In genomic region chr19:12945479-12946091, GRCh38 we compare ENCODE assay signal across 8 cellular contexts. TPM values are rescaled to one million over a fixed set of nuclear protein-coding genes. Genes with fewer than 3 reads are reported as not detected.
A peak's percentile ranks its signal among the peaks of the same experiment; 100 is the strongest.
DNase-seq lines count a peak whose midpoint lies in the region; ATAC-seq lines count a peak whose summit lies in the region.

RAD23A (plus strand) TSS chr19:12945862; CDS start chr19:12945949, 87 bp downstream.

- peak within 1 kb of the TSS; percentile 88 to 96 (median 92) for H3K4me3 Mint-ChIP-seq in IgD-negative memory B cell

- peaks cover 11% of the 10 kb centered on the region for H3K36me3 Mint-ChIP-seq in IgD-negative memory B cell

- H3K9me3 Mint-ChIP-seq in IgD-negative memory B cell: no peaks in the 10 kb centered on the region

- DNase-seq in DMS114 treated with DMSO at 0.1 percent for 48 hours (lab: John Stamatoyannopoulos, UW; ENCODE audit: unreplicated experiment) (peak; percentile 81), OCI-M1 (lab: John Stamatoyannopoulos, UW) (peak; percentile 96), activated T-cell treated with anti-CD3 and anti-CD28 coated beads for 24 hours (ENCODE audit: low read depth) (peak; percentile 98), epidermal melanocyte (ENCODE audit: insufficient read length, low spot score) (peak; percentile 96)
- DNase-seq in stimulated activated CD8-positive, alpha-beta memory T cell treated with anti-CD3 and anti-CD28 coated beads, Interleukin-2, amount 100 ng/mL, for 48 hours (ENCODE audit: low read depth in 2 of 2): peak; percentile 99

- H3K4me1 Mint-ChIP-seq in IgD-negative memory B cell: peaks cover 20 to 34% (median 27%) of the 10 kb centered on the region in 3 donors

- no peaks in the 10 kb centered on the region for H3K9me3 ChIP-seq in mononuclear cell (ENCODE audit: low read depth, low read length)

- no peaks in the 10 kb centered on the region for H3K27me3 Mint-ChIP-seq in IgD-negative memory B cell

- H3K4me3 ChIP-seq in mononuclear cell (ENCODE audit: low read length): peak within 1 kb of the TSS; percentile 70

- no peaks in the 10 kb centered on the region for H3K27me3 ChIP-seq in mononuclear cell (ENCODE audit: insufficient read depth, low read length)

- H3K27ac Mint-ChIP-seq in IgD-negative memory B cell: peak within 1 kb of the TSS; percentile 97 to 99 (median 97)

- peak; percentile 60 for ATAC-seq in GM21529 (IDR thresholded peaks at IDR 0.05; ENCODE audit: unreplicated experiment)

- H3K4me1 ChIP-seq in mononuclear cell (ENCODE audit: insufficient read depth, low read length): peaks cover 58% of the 10 kb centered on the region

RNA-seq across cellular contexts. Expression of gene RAD23A, which starts in this region (rescaled TPM):
- polyA plus RNA-seq in IgD-negative memory B cell: 132 TPM
- 48.8 TPM for total RNA-seq in mononuclear cell

Comparison
In these comparisons a context has a peak if more than half of its experiments do, and no peak if none do; other contexts are left out.
1. Peak in every context shown above with its lines: DNase-seq, ATAC-seq and H3K4me3 ChIP-seq.